In genomic region chr16:88453217-88453531, GRCh38 we compare ENCODE assay signal across 8 cellular contexts.
DNase-seq lines count a peak whose midpoint lies in the region; ATAC-seq and TF ChIP-seq lines count a peak whose summit lies in the region.

TSS of gene ZFPM1 (plus strand) at chr16:88453280. CDS start at chr16:88453639, 359 bp downstream.

- H3K4me1 ChIP-seq in rectal smooth muscle tissue (ENCODE audit: control insufficient read depth, insufficient read depth, low read length) = peaks cover 2% of the 10 kb centered on the region

- H3K36me3 ChIP-seq in rectal smooth muscle tissue (ENCODE audit: control insufficient read depth, insufficient read depth, low read length) = no peaks in the 10 kb centered on the region

- peak within 1 kb of the TSS; percentile 54 for H3K27ac ChIP-seq in epithelial cell of prostate
- no peak within 1 kb of the TSS for H3K27ac ChIP-seq in rectal smooth muscle tissue (ENCODE audit: low read depth, low read length)

- DNase-seq in GM12864 (ENCODE audit: low read depth) (no peak), NCI-H1048 (lab: John Stamatoyannopoulos, UW) (peak; percentile 58), epithelial cell of prostate (ENCODE audit: low read depth, low spot score) (no peak), anterior cingulate cortex (lab: John Stamatoyannopoulos, UW) (no peak), hippocampal formation (lab: John Stamatoyannopoulos, UW) (no peak), DMS53 (lab: John Stamatoyannopoulos, UW) (no peak)

- peak within 1 kb of the TSS; percentile 53 for H3K4me3 ChIP-seq in GM12864 (ENCODE audit: low read depth, low read length)
- H3K4me3 ChIP-seq in rectal smooth muscle tissue (ENCODE audit: low read length) = peak within 1 kb of the TSS; percentile 64

- no peak for ATAC-seq in HG03439 (IDR thresholded peaks at IDR 0.05; ENCODE audit: unreplicated experiment)

- TF ChIP-seq CTCF in GM12864 (IDR thresholded peaks at IDR 0.05; ENCODE audit: low read depth, low read length, missing control alignments) = no peak

- peaks cover 11% of the 10 kb centered on the region for H3K27me3 ChIP-seq in rectal smooth muscle tissue (ENCODE audit: control insufficient read depth, insufficient read depth, low read length)

- H3K9ac ChIP-seq in rectal smooth muscle tissue (ENCODE audit: low read length) = no peak within 1 kb of the TSS
